20 cellular contexts compared by ENCODE assay signal in genomic region chr7:55122263-55122662, GRCh38.
DNase-seq lines count a peak whose midpoint lies in the region; ATAC-seq and TF ChIP-seq lines count a peak whose summit lies in the region.
"Had no signal": no experiment of that assay in that cellular context is flagged by ENCODE, and none has a peak within 500 bp of the region (broad histone marks: within the 10 kb centered on the region; RNA-seq: fewer than 3 reads in every experiment).

No MANE protein-coding gene starts in this region.

- no peak for ATAC-seq in IMR-90 (ENCODE audit: low read depth)
- ATAC-seq: activated CD8-positive, alpha-beta T cell treated with anti-CD3 and anti-CD28 coated beads, Interleukin-2, amount 10 ng/mL, durations not matched to agents 7 days and 5 days had no signal

- intact Hi-C loops in IMR-90 (cut with micrococcal nuclease), result no loop called here
- intact Hi-C loops in A673 (cut with micrococcal nuclease; ENCODE audit: unreplicated experiment), result no loop called here
- intact Hi-C loops in colonic mucosa (cut with DNase I), result loop anchor here (5.0 kb wide), 1 partner anchor 35 kb away; no protein-coding TSS in a partner anchor

- H3K27ac ChIP-seq in C4-2B (peak overlapping the region; percentile 51), IMR-90 (ENCODE audit: insufficient read depth, low read length) (peak overlapping the region; percentile 22; the same call in 1 of the 2 replicates), hepatocyte (peak overlapping the region; percentile 91), skin epidermis (peak overlapping the region in 14 of 21 experiments; percentile 26 to 82 (median 72)), A673 (ENCODE audit: low read depth, low read length, poor library complexity, severe bottlenecking) (no peak overlapping the region), colonic mucosa (no peak overlapping the region)
- H3K27ac ChIP-seq: ascending aorta, KMS-11 had no signal

- H3K36me3 ChIP-seq in IMR-90 (ENCODE audit: control insufficient read depth, insufficient read depth, low read length) (peaks cover 7% of the 10 kb centered on the region), hepatocyte (replicated peaks; ENCODE audit: insufficient read depth, low read depth) (no peaks in the 10 kb centered on the region), A673 (ENCODE audit: insufficient read depth, low read length, poor library complexity, severe bottlenecking) (no peaks in the 10 kb centered on the region), colonic mucosa (no peaks in the 10 kb centered on the region)
- H3K36me3 ChIP-seq: ascending aorta had no signal

- H3K79me1 ChIP-seq in IMR-90 (ENCODE audit: low read depth in 1 of 2, low read length in 2 of 2), result peaks cover 45 to 90% of the 10 kb centered on the region in 2 experiments

- peak overlapping the region; percentile 62 for H4K5ac ChIP-seq in IMR-90 (ENCODE audit: low read depth, low read length)

- H3K9ac ChIP-seq in IMR-90 (ENCODE audit: low read depth, low read length) (no peak overlapping the region), colonic mucosa (ENCODE audit: low read depth in 2 of 2, low read length in 2 of 2) (no peak overlapping the region)
- H3K9ac ChIP-seq: KMS-11 had no signal

- no peak overlapping the region for H2BK5ac ChIP-seq in IMR-90 (ENCODE audit: low read depth, low read length, poor library complexity, severe bottlenecking)

- H2BK20ac ChIP-seq in IMR-90 (ENCODE audit: low read depth, low read length), result no peak overlapping the region

- no peak for TF ChIP-seq POLR2A in IMR-90 (IDR thresholded peaks at IDR 0.05; ENCODE audit: low read depth, low read length)

- peaks cover 35% of the 10 kb centered on the region for H3K9me1 ChIP-seq in IMR-90 (ENCODE audit: insufficient read depth, low read length)

- H3K4me3 ChIP-seq in IMR-90 (ENCODE audit: insufficient read depth, low read depth, low read length) (no peak overlapping the region), hepatocyte (no peak overlapping the region), skin epidermis (no peak overlapping the region), A673 (ENCODE audit: low read depth, low read length, poor library complexity, severe bottlenecking) (no peak overlapping the region), colonic mucosa (no peak overlapping the region)
- H3K4me3 ChIP-seq: ascending aorta had no signal

- 96% methylated on average over 4 of the region's 7 CpGs; no CpG with 5 or more reads in 1 of the 2 experiments for WGBS in IMR-90 (ENCODE audit: extremely low coverage in 2 of 2, insufficient read length in 1 of 2), 2 experiments
- 91% methylated on average over 7 of the region's 7 CpGs for WGBS in hepatocyte (ENCODE audit: low lambda C conversion rate, missing lambda C conversion rate)

- peaks cover 37% of the 10 kb centered on the region for H3K79me2 ChIP-seq in hepatocyte

- H3K56ac ChIP-seq in IMR-90 (ENCODE audit: extremely low read depth, insufficient read depth, low read length), result no peak overlapping the region

- no peak overlapping the region for H2BK15ac ChIP-seq in IMR-90 (ENCODE audit: low read depth, low read length)

- no peak overlapping the region for H2AFZ ChIP-seq in IMR-90 (replicated peaks; ENCODE audit: low read length, poor library complexity)
- no peak overlapping the region for H2AFZ ChIP-seq in hepatocyte

- dilution Hi-C loops in IMR-90 (cut with HindIII; ENCODE audit: low sequenced_read_pairs, unreplicated experiment), result no loop called here

- no peak overlapping the region for H2AK9ac ChIP-seq in IMR-90 (replicated peaks; ENCODE audit: low read depth, low read length, poor library complexity)

- POLR2A ChIA-PET in IMR-90 (lab: Charles Lee; ENCODE audit: unreplicated experiment), result no interaction called here
- POLR2A ChIA-PET in A673 (lab: Charles Lee; ENCODE audit: low non-redundant PET), result no interaction called here

- peak overlapping the region; percentile 35; the same call in 1 of the 2 replicates for H2BK120ac ChIP-seq in IMR-90 (ENCODE audit: low read depth, low read length)

- H3K27me3 ChIP-seq in IMR-90 (ENCODE audit: control insufficient read depth, insufficient read depth, low read length) (no peaks in the 10 kb centered on the region), hepatocyte (no peaks in the 10 kb centered on the region), A673 (replicated peaks; ENCODE audit: insufficient read depth, low read depth, low read length, poor library complexity) (no peaks in the 10 kb centered on the region), colonic mucosa (no peaks in the 10 kb centered on the region)
- H3K27me3 ChIP-seq: ascending aorta had no signal

- peak overlapping the region; percentile 44 for H3K4ac ChIP-seq in IMR-90 (ENCODE audit: low read depth, low read length)

- H3K4me2 ChIP-seq in IMR-90 (ENCODE audit: low read depth, low read length) (no peak overlapping the region), hepatocyte (no peak overlapping the region)
- H3K4me2 ChIP-seq: KMS-11 had no signal

- peak overlapping the region; percentile 87 for H3K18ac ChIP-seq in IMR-90 (ENCODE audit: low read depth, low read length)

- peak overlapping the region; percentile 45; the same call in 1 of the 2 replicates for H4K91ac ChIP-seq in IMR-90 (ENCODE audit: insufficient read depth, low read depth, low read length)

- TF ChIP-seq CTCF in C4-2B (conservative IDR thresholded peaks at IDR 0.05), result no peak
- no peak for TF ChIP-seq CTCF in IMR-90 (conservative IDR thresholded peaks at IDR 0.05; ENCODE audit: low read depth, low read length)
- TF ChIP-seq CTCF in hepatocyte (IDR thresholded peaks at IDR 0.05; ENCODE audit: poor library complexity), result no peak
- TF ChIP-seq CTCF in A673 (conservative IDR thresholded peaks at IDR 0.05; ENCODE audit: low read depth, low read length), result no peak
- TF ChIP-seq CTCF in colonic mucosa (IDR thresholded peaks at IDR 0.05), result no peak

- H3K9me3 ChIP-seq in IMR-90 (ENCODE audit: control insufficient read depth, insufficient read depth, low read length) (no peaks in the 10 kb centered on the region), hepatocyte (ENCODE audit: low read depth) (no peaks in the 10 kb centered on the region), A673 (ENCODE audit: low read depth, low read length, poor library complexity, severe bottlenecking) (no peaks in the 10 kb centered on the region), colonic mucosa (no peaks in the 10 kb centered on the region)
- H3K9me3 ChIP-seq: ascending aorta had no signal

- peak overlapping the region; percentile 46 for H3K14ac ChIP-seq in IMR-90 (replicated peaks; ENCODE audit: low read depth, low read length)

- TF ChIP-seq RAD21 in IMR-90 (IDR thresholded peaks at IDR 0.05; ENCODE audit: low read length), result no peak

- CTCF ChIA-PET in IMR-90 (lab: Yijun Ruan, JAX), result interaction anchor here (0.8 kb wide), 1 partner anchor 133 kb away, joined by 3 read pairs; no protein-coding TSS in a partner anchor
- CTCF ChIA-PET in A673 (lab: Charles Lee), result no interaction called here

- peak overlapping the region; percentile 59 for H2AK5ac ChIP-seq in IMR-90 (ENCODE audit: low read depth, low read length)

- H3K4me1 ChIP-seq in IMR-90 (ENCODE audit: control insufficient read depth, insufficient read depth, low read length), result peaks cover 41% of the 10 kb centered on the region
- H3K4me1 ChIP-seq in hepatocyte (ENCODE audit: insufficient read depth), result peaks cover 25% of the 10 kb centered on the region
- H3K4me1 ChIP-seq in A673 (ENCODE audit: insufficient read depth, low read length, poor library complexity, severe bottlenecking), result no peaks in the 10 kb centered on the region
- no peaks in the 10 kb centered on the region for H3K4me1 ChIP-seq in colonic mucosa

- H4K20me1 ChIP-seq in IMR-90 (ENCODE audit: insufficient read depth, low read length) (peaks cover 7% of the 10 kb centered on the region; the same call in 1 of the 2 replicates), hepatocyte (ENCODE audit: insufficient read depth, poor library complexity, severe bottlenecking) (no peaks in the 10 kb centered on the region)

- BruUV-seq in IMR-90 (replicated peaks; lab: Mats Ljungman, UMichigan) (no TSS peak), A673 (replicated peaks; lab: Mats Ljungman, UMichigan) (no TSS peak)

- in situ Hi-C loops in IMR-90 (cut with MboI; ENCODE audit: low sequenced_read_pairs), result no loop called here

- peak overlapping the region; percentile 30 to 51; a peak in 3 of 4 replicates for H4K8ac ChIP-seq in IMR-90 (ENCODE audit: low read depth in 2 of 2, low read length in 2 of 2)

- peak overlapping the region; percentile 64; the same call in 1 of the 2 replicates for H3K23ac ChIP-seq in IMR-90 (ENCODE audit: low read depth, low read length)

- H3K9me2 ChIP-seq in hepatocyte (replicated peaks; ENCODE audit: insufficient read depth), result no peaks in the 10 kb centered on the region

- DNase-seq in IMR-90, result no peak
- no peak for DNase-seq in hepatocyte (ENCODE audit: low spot score)
- DNase-seq in LoVo (ENCODE audit: low spot score), result no peak
- no peak for DNase-seq in NCI-H2171 (lab: John Stamatoyannopoulos, UW)
- no peak for DNase-seq in A673 (ENCODE audit: low spot score)
- DNase-seq in colonic mucosa, result no peak
- DNase-seq: activated CD8-positive, alpha-beta T cell treated with anti-CD3 and anti-CD28 coated beads, Interleukin-2, amount 10 ng/mL, durations not matched to agents 7 days and 5 days; activated naive CD8-positive, alpha-beta T cell treated with anti-CD3 and anti-CD28 coated beads for 36 hours; activated T-cell treated with anti-CD3 and anti-CD28 coated beads for 4 hours; central memory CD4-positive, alpha-beta T cell; DND-41; NCI-H1417 treated with DMSO at 0.1 percent for 48 hours; NCI-H446; NCI-H774; posterior cingulate gyrus; T-helper 2 cell had no signal

TF ChIP-seq in IMR-90, 13 proteins besides CTCF, POLR2A, EP300 and RAD21 (continues in another document):
- TF ChIP-seq MAZ (IDR thresholded peaks at IDR 0.05; ENCODE audit: borderline replicate concordance, low read depth, low read length), result no peak
- no peak for TF ChIP-seq FOS (IDR thresholded peaks at IDR 0.05; ENCODE audit: low read depth, low read length)
- TF ChIP-seq CEBPB (IDR thresholded peaks at IDR 0.05; ENCODE audit: low read depth, low read length), result no peak
- TF ChIP-seq ELK1 (IDR thresholded peaks at IDR 0.05; ENCODE audit: borderline replicate concordance, low read depth, low read length), result no peak

Comparison
In these comparisons a context has a peak if more than half of its experiments do, and no peak if none do; other contexts are left out.
1. H3K27ac ChIP-seq: peak in C4-2B (single experiment), IMR-90 (single experiment), hepatocyte (single experiment) and skin epidermis (14 of 21); none in A673 (single experiment) and colonic mucosa (single experiment).